Comparison of ENCODE assay signal across 7 cellular contexts in genomic region chr17:40287159-40287493, GRCh38. TPM values are rescaled to one million over a fixed set of nuclear protein-coding genes. Genes with fewer than 3 reads are reported as not detected.
A peak's percentile ranks its signal among the peaks of the same experiment; 100 is the strongest.
DNase-seq lines count a peak whose midpoint lies in the region; ATAC-seq and TF ChIP-seq lines count a peak whose summit lies in the region.

No MANE protein-coding gene starts in this region.

- H3K27ac Mint-ChIP-seq in endodermal cell, result no peak overlapping the region

- H3K27ac ChIP-seq in OCI-LY7 (ENCODE audit: low read depth, low read length, poor library complexity, severe bottlenecking), result no peak overlapping the region
- H3K27ac ChIP-seq in gastrocnemius medialis, result peak overlapping the region in 3 of 4 donors; percentile 30 to 61 (median 43)
- no peak overlapping the region for H3K27ac ChIP-seq in endodermal cell (ENCODE audit: low read depth, low read length)

- BruUV-seq in OCI-LY7 (replicated peaks; lab: Mats Ljungman, UMichigan), result no TSS peak

- H3K4me2 ChIP-seq in OCI-LY7 (ENCODE audit: low read length), result peak overlapping the region; percentile 55

- ATAC-seq in GM21390 (IDR thresholded peaks at IDR 0.05; ENCODE audit: unreplicated experiment) (peak; percentile 12), gastrocnemius medialis (no peak)

- H3K27me3 Mint-ChIP-seq in endodermal cell (ENCODE audit: insufficient read depth), result no peaks in the 10 kb centered on the region

- WGBS in endodermal cell (ENCODE audit: insufficient coverage in 1 of 2, insufficient read length in 1 of 2), 2 experiments, result 51 to 52% methylated on average over 4 of the region's 4 CpGs

- no peak overlapping the region for H3K9ac ChIP-seq in endodermal cell (ENCODE audit: extremely low read depth, low read length, poor library complexity, severe bottlenecking)

- TF ChIP-seq POLR2A in gastrocnemius medialis (IDR thresholded peaks at IDR 0.05), result no peak

- in situ Hi-C loops in gastrocnemius medialis (cut with MboI; ENCODE audit: low sequenced_read_pairs in 4 of 4), result loop anchor here in 2 of 4 donors (5.0 to 10.0 kb wide), 2 partner anchors 82 to 85 kb away; no protein-coding TSS in a partner anchor

- POLR2A ChIA-PET in OCI-LY7 (lab: Charles Lee), result interaction anchor here (0.6 to 0.9 kb wide), 2 partner anchors 12 to 1650 kb away, joined by 3 to 5 read pairs; no protein-coding TSS in a partner anchor

- DNase-seq in OCI-LY7 (ENCODE audit: low spot score) (no peak), epithelial cell of proximal tubule (ENCODE audit: low read depth) (no peak), gastrocnemius medialis (no peak), endodermal cell (no peak), GDM1 (lab: John Stamatoyannopoulos, UW) (no peak), foreskin fibroblast (no peak)

- H3K4me3 ChIP-seq in OCI-LY7 (ENCODE audit: low read depth, low read length, poor library complexity, severe bottlenecking) (peak overlapping the region; percentile 16), epithelial cell of proximal tubule (ENCODE audit: low read depth, low read length) (peak overlapping the region; percentile 14), gastrocnemius medialis (peak overlapping the region; percentile 8 to 32 (median 19)), endodermal cell (ENCODE audit: low read length) (no peak overlapping the region), foreskin fibroblast (ENCODE audit: low read depth in 1 of 2, low read length in 2 of 2) (peak overlapping the region in 1 of 2 donors; percentile 2)

- H4K20me1 ChIP-seq in OCI-LY7 (ENCODE audit: insufficient read depth, low read length), result 0 out of 2 replicates have a peak, but pooled peaks cover 17% of the 10 kb centered on the region

- peaks cover 43% of the 10 kb centered on the region for H3K79me2 ChIP-seq in OCI-LY7 (ENCODE audit: insufficient read depth, low read depth, low read length)

- peaks cover 31% of the 10 kb centered on the region for H3K4me1 ChIP-seq in OCI-LY7 (ENCODE audit: insufficient read depth, low read length, poor library complexity, severe bottlenecking)
- H3K4me1 ChIP-seq in gastrocnemius medialis, result peaks cover 11 to 16% of the 10 kb centered on the region in 2 donors
- H3K4me1 ChIP-seq in endodermal cell (ENCODE audit: control insufficient read depth, insufficient read depth, low read length), result no peaks in the 10 kb centered on the region

- no peak overlapping the region for H3K4me3 Mint-ChIP-seq in endodermal cell

- CTCF ChIA-PET in OCI-LY7 (lab: Charles Lee; ENCODE audit: unreplicated experiment), result no interaction called here

- H3K36me3 ChIP-seq in OCI-LY7 (ENCODE audit: insufficient read depth, low read length) (peaks cover 35% of the 10 kb centered on the region), gastrocnemius medialis (no peaks in the 10 kb centered on the region), endodermal cell (ENCODE audit: control insufficient read depth, insufficient read depth, low read length) (peaks cover 26% of the 10 kb centered on the region)

- peaks cover 31% of the 10 kb centered on the region for H3K36me3 Mint-ChIP-seq in endodermal cell (ENCODE audit: low read depth)

- intact Hi-C loops in OCI-LY7 (cut with micrococcal nuclease; ENCODE audit: unreplicated experiment), result loop anchor here (5.0 kb wide), 2 partner anchors 70 to 175 kb away; partner anchors contain the start of gene WIPF2
- intact Hi-C loops in gastrocnemius medialis (cut with DNase I; ENCODE audit: low total_unique reads), result loop anchor here (5.0 to 10.0 kb wide), 4 partner anchors 70 to 358 kb away; partner anchors contain the start of genes SMARCE1, TOP2A and WIPF2

- H3K27me3 ChIP-seq in gastrocnemius medialis (no peaks in the 10 kb centered on the region), endodermal cell (ENCODE audit: control insufficient read depth, insufficient read depth, low read length, poor library complexity, severe bottlenecking) (no peaks in the 10 kb centered on the region)

- peaks cover 1% of the 10 kb centered on the region for H3K4me1 Mint-ChIP-seq in endodermal cell

- no peaks in the 10 kb centered on the region for H3K9me2 ChIP-seq in OCI-LY7 (ENCODE audit: insufficient read depth, low read length)

- no peaks in the 10 kb centered on the region for H3K9me3 ChIP-seq in OCI-LY7 (ENCODE audit: low read length)
- no peaks in the 10 kb centered on the region for H3K9me3 ChIP-seq in gastrocnemius medialis
- no peaks in the 10 kb centered on the region for H3K9me3 ChIP-seq in endodermal cell (ENCODE audit: control insufficient read depth, low read length)

- H3K9me3 Mint-ChIP-seq in endodermal cell, result no peaks in the 10 kb centered on the region

- peak overlapping the region; percentile 47 for H2AFZ ChIP-seq in OCI-LY7 (ENCODE audit: low read length)

- TF ChIP-seq CTCF in OCI-LY7 (conservative IDR thresholded peaks at IDR 0.05; ENCODE audit: low read length) (no peak), epithelial cell of proximal tubule (conservative IDR thresholded peaks at IDR 0.05; ENCODE audit: low read depth, low read length) (no peak), gastrocnemius medialis (IDR thresholded peaks at IDR 0.05 in 4 of 5, conservative IDR thresholded peaks at IDR 0.05 in 1 of 5) (no peak), endodermal cell (conservative IDR thresholded peaks at IDR 0.05) (no peak), foreskin fibroblast (IDR thresholded peaks at IDR 0.05; ENCODE audit: low read depth, low read length) (no peak)

RNA-seq across cellular contexts. Expression of gene CDC6, which starts 0.6 kb away (rescaled TPM):
- 72.3 and 75.2 TPM in 2 replicates for total RNA-seq in OCI-LY7 (2014; rRNA removed; shearing (Covaris generic))
- 132 and 156 TPM in 2 replicates for total RNA-seq in OCI-LY7 (2022)
- total RNA-seq in epithelial cell of proximal tubule, result 49.2 and 66.5 TPM in 2 replicates
- total RNA-seq in gastrocnemius medialis, result under 1 TPM in 3 of 4 donors, not detected in 1; 0.27 to 0.75 (median 0.66) TPM
- total RNA-seq in endodermal cell, result 10 to 100 TPM; 88.4 to 95.4 TPM
- 37.8 TPM for polyA plus RNA-seq in endodermal cell (2013, experiment 1 of 2)
- 33.8 TPM for polyA plus RNA-seq in endodermal cell (2013, experiment 2 of 2)

RNA-seq across cellular contexts. Expression of gene RARA, which starts 21.9 kb away (rescaled TPM):
- 3.1 and 5.7 TPM in 2 replicates for total RNA-seq in OCI-LY7 (2014; rRNA removed; shearing (Covaris generic))
- total RNA-seq in OCI-LY7 (2022) (8.0 and 8.6 TPM in 2 replicates), epithelial cell of proximal tubule (19.5 and 21.9 TPM in 2 replicates), gastrocnemius medialis (10 to 100 TPM; 20.3 to 67.0 (median 48.4) TPM), endodermal cell (10 to 100 TPM; 22.7 to 27.6 TPM)
- polyA plus RNA-seq in endodermal cell (2013, experiment 1 of 2), result 51.2 TPM
- polyA plus RNA-seq in endodermal cell (2013, experiment 2 of 2), result 49.4 TPM

Comparison
In these comparisons a context has a peak if more than half of its experiments do, and no peak if none do; other contexts are left out.
1. H3K27ac ChIP-seq: peak in gastrocnemius medialis (3 of 4); none in OCI-LY7 (single experiment) and endodermal cell (single experiment).
2. RNA of gene CDC6, which starts 0.6 kb away (total RNA-seq): 72.3 to 156 TPM in OCI-LY7, 88.4 to 95.4 TPM in endodermal cell and 49.2 to 66.5 TPM in epithelial cell of proximal tubule; 0.27 to 0.75 TPM in gastrocnemius medialis; every median in the first group is over 10 times any median in the second.